In genomic region chr22:37291559-37292298, GRCh38 we compare ENCODE assay signal across 22 cellular contexts. TPM values are rescaled to one million over a fixed set of nuclear protein-coding genes. Genes with fewer than 3 reads are reported as not detected.
DNase-seq lines count a peak whose midpoint lies in the region; ATAC-seq and TF ChIP-seq lines count a peak whose summit lies in the region.
"Had no signal": no experiment of that assay in that cellular context is flagged by ENCODE, and none has a peak within 500 bp of the region (broad histone marks: within the 10 kb centered on the region; RNA-seq: fewer than 3 reads in every experiment).

No MANE protein-coding gene starts in this region.

- no peaks in the 10 kb centered on the region for H3K27me3 Mint-ChIP-seq in activated T-cell treated with anti-CD3 and anti-CD28 coated beads, Interleukin-2, amount 50 U/mL, for 72 hours (ENCODE audit: low read depth)
- no peaks in the 10 kb centered on the region for H3K27me3 Mint-ChIP-seq in CD8-positive, alpha-beta memory T cell
- H3K27me3 Mint-ChIP-seq in activated T-helper 17 cell treated with anti-CD3 and anti-CD28 coated beads, Interleukin-2, amount 50 U/mL, for 72 hours: no peaks in the 10 kb centered on the region
- no peaks in the 10 kb centered on the region for H3K27me3 Mint-ChIP-seq in natural killer cell (ENCODE audit: low read depth in 2 of 2)

- H3K36me3 Mint-ChIP-seq in activated T-cell treated with anti-CD3 and anti-CD28 coated beads, Interleukin-2, amount 50 U/mL, for 72 hours (ENCODE audit: insufficient read depth in 2 of 2): peaks cover 13 to 17% of the 10 kb centered on the region in 2 donors
- H3K36me3 Mint-ChIP-seq in CD8-positive, alpha-beta memory T cell: peaks cover 6 to 94% (median 16%) of the 10 kb centered on the region in 3 donors
- H3K36me3 Mint-ChIP-seq in activated T-helper 17 cell treated with anti-CD3 and anti-CD28 coated beads, Interleukin-2, amount 50 U/mL, for 72 hours (ENCODE audit: low read depth): peaks cover 93% of the 10 kb centered on the region
- H3K36me3 Mint-ChIP-seq in natural killer cell: peaks cover 12% of the 10 kb centered on the region

- H3K9me3 Mint-ChIP-seq in activated T-cell treated with anti-CD3 and anti-CD28 coated beads, Interleukin-2, amount 50 U/mL, for 72 hours: no peaks in the 10 kb centered on the region
- H3K9me3 Mint-ChIP-seq in CD8-positive, alpha-beta memory T cell: no peaks in the 10 kb centered on the region
- no peaks in the 10 kb centered on the region for H3K9me3 Mint-ChIP-seq in activated T-helper 17 cell treated with anti-CD3 and anti-CD28 coated beads, Interleukin-2, amount 50 U/mL, for 72 hours
- no peaks in the 10 kb centered on the region for H3K9me3 Mint-ChIP-seq in natural killer cell

- peaks cover 64% of the 10 kb centered on the region for H3K36me3 ChIP-seq in CD8-positive, alpha-beta memory T cell (ENCODE audit: insufficient read depth, low read length)
- H3K36me3 ChIP-seq in gastroesophageal sphincter: no peaks in the 10 kb centered on the region
- H3K36me3 ChIP-seq: cardiac muscle cell, SJCRH30 had no signal

- H3K4me3 Mint-ChIP-seq in activated T-cell treated with anti-CD3 and anti-CD28 coated beads, Interleukin-2, amount 50 U/mL, for 72 hours: peak overlapping the region in 1 of 2 donors; percentile 54
- no peak overlapping the region for H3K4me3 Mint-ChIP-seq in CD8-positive, alpha-beta memory T cell
- H3K4me3 Mint-ChIP-seq in activated T-helper 17 cell treated with anti-CD3 and anti-CD28 coated beads, Interleukin-2, amount 50 U/mL, for 72 hours: peak overlapping the region; percentile 48
- no peak overlapping the region for H3K4me3 Mint-ChIP-seq in natural killer cell

- POLR2A ChIA-PET in CD8-positive, alpha-beta memory T cell (lab: Charles Lee): interaction anchor here (1.4 to 1.6 kb wide), 2 partner anchors 8 to 15 kb away, joined by 4 to 5 read pairs; no protein-coding TSS in a partner anchor

- no peak for DNase-seq in activated T-cell treated with anti-CD3 and anti-CD28 coated beads, Interleukin-2, amount 50 U/mL, for 72 hours
- DNase-seq in activated T-cell treated with anti-CD3 and anti-CD28 coated beads, Interleukin-2, amount 50 U/mL, for 1 hour: no peak
- DNase-seq in CD8-positive, alpha-beta memory T cell: no peak
- DNase-seq in natural killer cell (no peak), NCI-H524 (lab: John Stamatoyannopoulos, UW) (no peak), D341Med (ENCODE audit: low spot score) (no peak)
- DNase-seq: ACHN, erythroblast, foreskin fibroblast, KBM-7, left ventricle myocardium superior, midbrain, NCI-H1436 treated with DMSO at 0.1 percent for 48 hours, NCI-H510A treated with DMSO at 0.1 percent for 48 hours, Peyer's patch, psoas muscle, SJCRH30, testis had no signal

- WGBS in gastroesophageal sphincter (ENCODE audit: low coverage in 1 of 2), 2 donors: 83 to 100% methylated on average over 2 of the region's 5 CpGs

- H3K4me3 ChIP-seq in CD8-positive, alpha-beta memory T cell (ENCODE audit: low read length): no peak overlapping the region
- no peak overlapping the region for H3K4me3 ChIP-seq in gastroesophageal sphincter
- H3K4me3 ChIP-seq: cardiac muscle cell, Peyer's patch, psoas muscle, SJCRH30, testis had no signal

- peak overlapping the region; percentile 82 for H3K27ac Mint-ChIP-seq in activated T-cell treated with anti-CD3 and anti-CD28 coated beads, Interleukin-2, amount 50 U/mL, for 72 hours
- peak overlapping the region in 7 of 8 donors; percentile 34 to 96 (median 47) for H3K27ac Mint-ChIP-seq in CD8-positive, alpha-beta memory T cell
- H3K27ac Mint-ChIP-seq in activated T-helper 17 cell treated with anti-CD3 and anti-CD28 coated beads, Interleukin-2, amount 50 U/mL, for 72 hours: peak overlapping the region; percentile 59
- H3K27ac Mint-ChIP-seq in natural killer cell: peak overlapping the region; percentile 91 to 95

- peaks cover 73% of the 10 kb centered on the region for H3K4me1 Mint-ChIP-seq in activated T-cell treated with anti-CD3 and anti-CD28 coated beads, Interleukin-2, amount 50 U/mL, for 72 hours (ENCODE audit: low read depth)
- H3K4me1 Mint-ChIP-seq in CD8-positive, alpha-beta memory T cell: peaks cover 57 to 81% (median 67%) of the 10 kb centered on the region in 3 donors
- peaks cover 54% of the 10 kb centered on the region for H3K4me1 Mint-ChIP-seq in activated T-helper 17 cell treated with anti-CD3 and anti-CD28 coated beads, Interleukin-2, amount 50 U/mL, for 72 hours
- peaks cover 53 to 82% of the 10 kb centered on the region in 2 donors for H3K4me1 Mint-ChIP-seq in natural killer cell

- TF ChIP-seq EP300 in gastroesophageal sphincter (IDR thresholded peaks at IDR 0.05): no peak

- no peak for TF ChIP-seq POLR2A in gastroesophageal sphincter (IDR thresholded peaks at IDR 0.05)

- peak; percentile 33 to 66 for ATAC-seq in activated T-cell treated with anti-CD3 and anti-CD28 coated beads, Interleukin-2, amount 50 U/mL, for 72 hours (replicated peaks in 1 of 2)
- ATAC-seq in activated T-helper 17 cell treated with anti-CD3 and anti-CD28 coated beads, Interleukin-2, amount 50 U/mL, for 72 hours (replicated peaks): peak; percentile 85
- no peak for ATAC-seq in natural killer cell
- no peak for ATAC-seq in gastroesophageal sphincter
- ATAC-seq: psoas muscle had no signal

- no peaks in the 10 kb centered on the region for H3K27me3 ChIP-seq in CD8-positive, alpha-beta memory T cell (ENCODE audit: insufficient read depth, low read length, poor library complexity, severe bottlenecking)
- H3K27me3 ChIP-seq in gastroesophageal sphincter: peaks cover 73% of the 10 kb centered on the region
- H3K27me3 ChIP-seq: cardiac muscle cell, Peyer's patch, SJCRH30, testis had no signal

- H3K27ac ChIP-seq in CD8-positive, alpha-beta memory T cell (ENCODE audit: low read depth, low read length): no peak overlapping the region
- H3K27ac ChIP-seq in gastroesophageal sphincter: no peak overlapping the region
- H3K27ac ChIP-seq: C4-2B, cardiac muscle cell, Peyer's patch, psoas muscle, SJCRH30, testis had no signal

- no peaks in the 10 kb centered on the region for H3K9me3 ChIP-seq in CD8-positive, alpha-beta memory T cell (ENCODE audit: low read length)
- H3K9me3 ChIP-seq in gastroesophageal sphincter: no peaks in the 10 kb centered on the region
- H3K9me3 ChIP-seq: Peyer's patch, psoas muscle, SJCRH30, testis had no signal

- peaks cover 42% of the 10 kb centered on the region for H3K4me1 ChIP-seq in CD8-positive, alpha-beta memory T cell (ENCODE audit: insufficient read depth, low read length)
- no peaks in the 10 kb centered on the region for H3K4me1 ChIP-seq in gastroesophageal sphincter
- H3K4me1 ChIP-seq: psoas muscle, SJCRH30, testis had no signal

- intact Hi-C loops in natural killer cell (cut with micrococcal nuclease): no loop called here

- CTCF ChIA-PET in CD8-positive, alpha-beta memory T cell (lab: Charles Lee): interaction anchor here (0.9 kb wide), 1 partner anchor 25 kb away, joined by 3 read pairs; no protein-coding TSS in a partner anchor

- TF ChIP-seq CTCF in natural killer cell (IDR thresholded peaks at IDR 0.05): no peak
- TF ChIP-seq CTCF in gastroesophageal sphincter (IDR thresholded peaks at IDR 0.05): no peak

RNA-seq across cellular contexts. Expression of gene CYTH4, which starts 9.4 kb away (rescaled TPM):
- total RNA-seq in activated T-cell treated with anti-CD3 and anti-CD28 coated beads, Interleukin-2, amount 50 U/mL, for 72 hours: 10 to 100 TPM; 71.9 to 87.5 TPM
- total RNA-seq in CD8-positive, alpha-beta memory T cell: 10 to 100 TPM; 23.1 to 24.7 TPM
- polyA plus RNA-seq in CD8-positive, alpha-beta memory T cell: 80.2 TPM
- 100 to 1,000 TPM in 1 of 2 donors, 10 to 100 TPM in 1; 53.7 to 124 TPM for total RNA-seq in activated T-helper 17 cell treated with anti-CD3 and anti-CD28 coated beads, Interleukin-2, amount 50 U/mL, for 72 hours
- 100 to 1,000 TPM; 219 to 260 (median 249) TPM for total RNA-seq in natural killer cell
- 10 to 100 TPM in 2 of 4 donors, 1 to 10 TPM in 2; 4.2 to 21.3 (median 9.3) TPM for total RNA-seq in gastroesophageal sphincter
- total RNA-seq: cardiac muscle cell, SJCRH30 had no signal
- polyA plus RNA-seq: cardiac muscle cell had no signal

RNA-seq across cellular contexts. Expression of gene RAC2, which starts 47.7 kb away (rescaled TPM):
- 100 to 1,000 TPM; 620 to 681 TPM for total RNA-seq in activated T-cell treated with anti-CD3 and anti-CD28 coated beads, Interleukin-2, amount 50 U/mL, for 72 hours
- total RNA-seq in CD8-positive, alpha-beta memory T cell: 100 to 1,000 TPM; 433 to 452 TPM
- polyA plus RNA-seq in CD8-positive, alpha-beta memory T cell: 1,206 TPM
- total RNA-seq in activated T-helper 17 cell treated with anti-CD3 and anti-CD28 coated beads, Interleukin-2, amount 50 U/mL, for 72 hours: 1,000 to 10,000 TPM in 1 of 2 donors, 100 to 1,000 TPM in 1; 674 to 1,069 TPM
- total RNA-seq in natural killer cell (100 to 1,000 TPM; 647 to 744 (median 741) TPM), gastroesophageal sphincter (10 to 100 TPM in 1 of 4 donors, 1 to 10 TPM in 3; 2.0 to 11.3 (median 6.4) TPM)
- total RNA-seq: SJCRH30 had no signal

Comparison
In these comparisons a context has a peak if more than half of its experiments do, and no peak if none do; other contexts are left out.
1. ATAC-seq: peak in activated T-cell treated with anti-CD3 and anti-CD28 coated beads, Interleukin-2, amount 50 U/mL, for 72 hours (2 of 2) and activated T-helper 17 cell treated with anti-CD3 and anti-CD28 coated beads, Interleukin-2, amount 50 U/mL, for 72 hours (single experiment); none in natural killer cell (0 of 3) and gastroesophageal sphincter (single experiment).
2. RNA of gene RAC2, which starts 47.7 kb away (total RNA-seq): 674 to 1,069 TPM in activated T-helper 17 cell treated with anti-CD3 and anti-CD28 coated beads, Interleukin-2, amount 50 U/mL, for 72 hours, 647 to 744 TPM in natural killer cell, 620 to 681 TPM in activated T-cell treated with anti-CD3 and anti-CD28 coated beads, Interleukin-2, amount 50 U/mL, for 72 hours and 433 to 452 TPM in CD8-positive, alpha-beta memory T cell; 2.0 to 11.3 TPM in gastroesophageal sphincter; every median in the first group is over 10 times any median in the second.
3. Peak in every context shown above with its lines, with median percentiles within 50 percentile points of each other: H3K27ac Mint-ChIP-seq.